In genomic region chr10:33413093-33413442, GRCh38 we compare ENCODE assay signal across 15 cellular contexts.
DNase-seq lines count a peak whose midpoint lies in the region; ATAC-seq, FAIRE-seq and TF ChIP-seq lines count a peak whose summit lies in the region.
"Had no signal": no experiment of that assay in that cellular context is flagged by ENCODE, and none has a peak within 500 bp of the region (broad histone marks: within the 10 kb centered on the region; RNA-seq: fewer than 3 reads in every experiment).

No MANE protein-coding gene starts in this region.

- TF ChIP-seq POLR2A in H54 (IDR thresholded peaks at IDR 0.05; ENCODE audit: low read depth, low read length), result no peak

- ATAC-seq in HG02571 (IDR thresholded peaks at IDR 0.05; ENCODE audit: unreplicated experiment) (no peak), omental fat pad (ENCODE audit: low FRiP score) (no peak), HG03108 (IDR thresholded peaks at IDR 0.05; ENCODE audit: unreplicated experiment) (no peak)
- ATAC-seq: GM23338; natural killer cell treated with Interleukin-12 subunit alpha and Interleukin-12 subunit beta and Interleukin-15 and Interleukin-18, amount 100 ng/mL, for 72 hours had no signal

- in situ Hi-C loops in ACHN (cut with HindIII; ENCODE audit: low pct_ligation_motif_present, low pct_unique_long_range_greater_than_20kb, low sequenced_read_pairs), result no loop called here
- in situ Hi-C loops in astrocyte of the spinal cord (cut with HindIII; ENCODE audit: low sequenced_read_pairs), result no loop called here

- DNase-seq in ACHN (peak; percentile 37), H54 (ENCODE audit: insufficient read length, low spot score) (no peak), astrocyte of the spinal cord (ENCODE audit: low read depth, low spot score) (peak; percentile 9), lung microvascular endothelial cell (ENCODE audit: low read depth in 2 of 2) (peak; percentile 1 to 20), DMS153 (lab: John Stamatoyannopoulos, UW) (no peak), omental fat pad (ENCODE audit: low spot score) (no peak)
- DNase-seq: activated naive CD4-positive, alpha-beta T cell treated with anti-CD3 and anti-CD28 coated beads for 36 hours; NCI-H1417; PC-9; sigmoid colon had no signal

- no peak for TF ChIP-seq CTCF in astrocyte of the spinal cord (IDR thresholded peaks at IDR 0.05; ENCODE audit: low read depth, low read length)
- no peak for TF ChIP-seq CTCF in omental fat pad (IDR thresholded peaks at IDR 0.05)

- peak; percentile 68 for FAIRE-seq in H54 (lab: Jason Lieb, UNC)

- no peak overlapping the region for H3K4me3 ChIP-seq in astrocyte of the spinal cord (ENCODE audit: low read depth, low read length)
- H3K4me3 ChIP-seq: GM23338, PC-9, sigmoid colon, vagina had no signal

Comparison
In these comparisons a context has a peak if more than half of its experiments do, and no peak if none do; other contexts are left out.
1. DNase-seq: peak in ACHN (single experiment), astrocyte of the spinal cord (single experiment) and lung microvascular endothelial cell (2 of 2); none in H54 (single experiment), DMS153 (single experiment) and omental fat pad (single experiment).